1 cellular context compared by ENCODE assay signal in genomic region chr10:29109700-29110099, GRCh38.
TF ChIP-seq lines count a peak whose summit lies in the region.

No MANE protein-coding gene starts in this region.

TF ChIP-seq in HepG2, 621 proteins besides CTCF, POLR2A, EP300 and RAD21 (continued from another document):
- TF ChIP-seq AKNA (CRISPR knock-in tag; IDR thresholded peaks at IDR 0.05; ENCODE audit: borderline replicate concordance) (no peak), DPF2 (CRISPR knock-in tag; IDR thresholded peaks at IDR 0.05; ENCODE audit: borderline replicate concordance, low read depth) (no peak), PCBP1 (IDR thresholded peaks at IDR 0.05; ENCODE audit: borderline replicate concordance, low read depth, low read length) (no peak), ZSCAN30 (CRISPR knock-in tag; IDR thresholded peaks at IDR 0.05) (no peak), KDM3A (CRISPR knock-in tag; IDR thresholded peaks at IDR 0.05; ENCODE audit: low read depth) (no peak), ZNF274 (CRISPR knock-in tag; IDR thresholded peaks at IDR 0.05) (no peak), SNAPC4 (CRISPR knock-in tag; IDR thresholded peaks at IDR 0.05) (no peak), ZNF343 (CRISPR knock-in tag; IDR thresholded peaks at IDR 0.05) (no peak), MTF1 (CRISPR knock-in tag; IDR thresholded peaks at IDR 0.05) (no peak), JUN (CRISPR knock-in tag; IDR thresholded peaks at IDR 0.05) (no peak)
